ENCODE assay signal across 9 cellular contexts in the genomic region with DNA sequence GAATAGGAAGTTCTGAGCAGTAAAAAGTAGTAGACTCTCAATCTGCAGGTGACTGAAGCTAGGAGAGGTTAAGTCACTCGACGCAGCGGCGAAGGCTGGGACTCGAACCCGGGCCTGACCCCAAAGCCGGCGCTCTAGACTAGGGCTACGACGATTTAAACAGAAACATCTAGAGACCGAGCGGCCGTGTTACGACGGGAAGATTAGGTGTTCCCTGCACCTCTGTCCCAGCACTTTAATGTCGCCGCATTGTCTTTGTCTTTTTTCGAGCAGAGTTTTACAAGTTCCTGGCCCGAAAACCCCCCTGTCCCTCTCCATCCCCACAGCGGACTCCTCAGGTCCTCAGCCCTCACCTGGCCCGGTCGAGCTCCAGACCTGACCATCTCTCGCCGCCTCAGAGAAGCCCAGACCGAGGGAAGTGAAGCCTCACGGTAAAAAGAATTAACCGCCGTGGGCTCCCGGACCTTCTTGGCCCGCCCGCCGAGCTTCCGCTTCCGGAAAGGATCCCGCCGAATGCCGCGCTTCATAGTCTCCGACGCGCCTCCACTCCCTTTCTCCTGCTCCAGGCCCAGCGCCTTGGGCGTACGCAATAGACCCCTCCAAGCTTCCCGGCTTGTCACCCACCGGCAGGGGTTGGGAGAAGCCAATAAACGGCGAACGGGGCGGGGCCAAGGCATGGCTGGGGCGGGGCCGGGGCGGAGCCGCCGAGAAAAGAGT. TPM values are rescaled to one million over a fixed set of nuclear protein-coding genes. Genes with fewer than 3 reads are reported as not detected.
A peak's percentile ranks its signal among the peaks of the same experiment; 100 is the strongest.
DNase-seq lines count a peak whose midpoint lies in the region; ATAC-seq, FAIRE-seq and TF ChIP-seq lines count a peak whose summit lies in the region.
"Had no signal": no experiment of that assay in that cellular context is flagged by ENCODE, and none has a peak within 500 bp of the region (broad histone marks: within the 10 kb centered on the region; RNA-seq: fewer than 3 reads in every experiment).

A gene with protein sequence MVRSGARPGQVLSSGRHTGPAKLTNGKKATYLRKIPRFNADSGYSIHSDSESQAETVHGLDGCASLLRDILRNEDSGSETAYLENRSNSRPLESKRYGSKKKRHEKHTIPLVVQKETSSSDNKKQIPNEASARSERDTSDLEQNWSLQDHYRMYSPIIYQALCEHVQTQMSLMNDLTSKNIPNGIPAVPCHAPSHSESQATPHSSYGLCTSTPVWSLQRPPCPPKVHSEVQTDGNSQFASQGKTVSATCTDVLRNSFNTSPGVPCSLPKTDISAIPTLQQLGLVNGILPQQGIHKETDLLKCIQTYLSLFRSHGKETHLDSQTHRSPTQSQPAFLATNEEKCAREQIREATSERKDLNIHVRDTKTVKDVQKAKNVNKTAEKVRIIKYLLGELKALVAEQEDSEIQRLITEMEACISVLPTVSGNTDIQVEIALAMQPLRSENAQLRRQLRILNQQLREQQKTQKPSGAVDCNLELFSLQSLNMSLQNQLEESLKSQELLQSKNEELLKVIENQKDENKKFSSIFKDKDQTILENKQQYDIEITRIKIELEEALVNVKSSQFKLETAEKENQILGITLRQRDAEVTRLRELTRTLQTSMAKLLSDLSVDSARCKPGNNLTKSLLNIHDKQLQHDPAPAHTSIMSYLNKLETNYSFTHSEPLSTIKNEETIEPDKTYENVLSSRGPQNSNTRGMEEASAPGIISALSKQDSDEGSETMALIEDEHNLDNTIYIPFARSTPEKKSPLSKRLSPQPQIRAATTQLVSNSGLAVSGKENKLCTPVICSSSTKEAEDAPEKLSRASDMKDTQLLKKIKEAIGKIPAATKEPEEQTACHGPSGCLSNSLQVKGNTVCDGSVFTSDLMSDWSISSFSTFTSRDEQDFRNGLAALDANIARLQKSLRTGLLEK (minus strand): TSS at position 439 of the 717 bp plus-strand sequence. CDS start 56 bp downstream, at position 383.

- peak in 2 of 3 donors; percentile 81 to 85 for TF ChIP-seq POLR2A in body of pancreas (IDR thresholded peaks at IDR 0.05)
- peak; percentile 50 to 66 for TF ChIP-seq POLR2A in sigmoid colon (IDR thresholded peaks at IDR 0.05)

- intact Hi-C loops in body of pancreas (cut with DNase I) (no loop called here), sigmoid colon (cut with DNase I) (no loop called here)

- WGBS in body of pancreas, 2 donors = 1% methylated on average over 52 to 55 of the region's 55 CpGs
- 0 to 1% methylated on average over 55 of the region's 55 CpGs for WGBS in sigmoid colon, 2 donors

- H3K4me1 ChIP-seq in body of pancreas = peaks cover 5% of the 10 kb centered on the region
- peaks cover 0 to 18% (median 12%) of the 10 kb centered on the region in 4 donors for H3K4me1 ChIP-seq in sigmoid colon

- no peak for TF ChIP-seq EP300 in sigmoid colon (IDR thresholded peaks at IDR 0.05)

- peak within 1 kb of the TSS; percentile 52 to 86 (median 79) for H3K27ac ChIP-seq in body of pancreas
- peak within 1 kb of the TSS; percentile 77 to 89 (median 85) for H3K27ac ChIP-seq in sigmoid colon

- H3K27me3 ChIP-seq in body of pancreas = no peaks in the 10 kb centered on the region
- H3K27me3 ChIP-seq in sigmoid colon = no peaks in the 10 kb centered on the region

- peak; percentile 19 for FAIRE-seq in TTC549 (lab: Jason Lieb, UNC)
- FAIRE-seq: A204.1 had no signal

- H3K9me3 ChIP-seq in body of pancreas (no peaks in the 10 kb centered on the region), sigmoid colon (no peaks in the 10 kb centered on the region)

- DNase-seq in NK-92 treated with Interleukin-12 subunit alpha and Interleukin-12 subunit beta, amount 100 ng/mL, for 24 hours (lab: John Stamatoyannopoulos, UW) = peak; percentile 80
- no peak for DNase-seq in NK-92 (lab: John Stamatoyannopoulos, UW; ENCODE audit: unreplicated experiment)
- DNase-seq in NCI-H2107 (lab: John Stamatoyannopoulos, UW) = peak; percentile 97
- peak; percentile 90 to 95 (median 92) for DNase-seq in body of pancreas
- peak; percentile 87 for DNase-seq in iPS DF 4.7 (ENCODE audit: extremely low read depth, low spot score)
- peak; percentile 97 for DNase-seq in sigmoid colon

- ATAC-seq in HG03045 (IDR thresholded peaks at IDR 0.05; ENCODE audit: unreplicated experiment) = peak; percentile 85
- peak; percentile 98 for ATAC-seq in body of pancreas

- peak in 1 of 7 experiments; percentile 20 for TF ChIP-seq CTCF in body of pancreas (IDR thresholded peaks at IDR 0.05)
- TF ChIP-seq CTCF in sigmoid colon (IDR thresholded peaks at IDR 0.05) = no peak

- peak within 1 kb of the TSS; percentile 50 to 70 for H3K4me3 ChIP-seq in body of pancreas
- peak within 1 kb of the TSS; percentile 47 to 83 (median 74) for H3K4me3 ChIP-seq in sigmoid colon

- H3K36me3 ChIP-seq in body of pancreas (replicated peaks in 1 of 2; ENCODE audit: insufficient read depth in 1 of 2, low read depth in 2 of 2) (peaks cover 0 to 2% of the 10 kb centered on the region in 2 donors), sigmoid colon (peaks cover 0 to 6% (median 3%) of the 10 kb centered on the region in 4 donors)

RNA-seq across cellular contexts. Expression of the gene that starts here (rescaled TPM):
- total RNA-seq in body of pancreas (10 to 100 TPM; 23.1 to 38.2 TPM), sigmoid colon (10 to 100 TPM; 22.7 to 43.8 (median 25.5) TPM)
- polyA plus RNA-seq in sigmoid colon = 10 to 100 TPM in 2 of 3 donors, 1 to 10 TPM in 1; 3.6 to 34.2 (median 10.2) TPM
